ENCODE assay signal across 7 cellular contexts in genomic region chr2:118150294-118150693, GRCh38.
"Had no signal": no experiment of that assay in that cellular context is flagged by ENCODE, and none has a peak within 500 bp of the region (broad histone marks: within the 10 kb centered on the region; RNA-seq: fewer than 3 reads in every experiment).

No MANE protein-coding gene starts in this region.

- DNase-seq: H9, HCEC 1CT had no signal

- H3K4me3 ChIP-seq: GM23338 had no signal

- H2AFZ ChIP-seq: GM23338 had no signal

- H3K4me2 ChIP-seq: GM23338 had no signal

- FAIRE-seq: H1, H54, HepG2 had no signal

- H3K27ac ChIP-seq: HL-60 had no signal

- ATAC-seq: GM23338, HepG2 had no signal
